17 cellular contexts compared by ENCODE assay signal in the genomic region with DNA sequence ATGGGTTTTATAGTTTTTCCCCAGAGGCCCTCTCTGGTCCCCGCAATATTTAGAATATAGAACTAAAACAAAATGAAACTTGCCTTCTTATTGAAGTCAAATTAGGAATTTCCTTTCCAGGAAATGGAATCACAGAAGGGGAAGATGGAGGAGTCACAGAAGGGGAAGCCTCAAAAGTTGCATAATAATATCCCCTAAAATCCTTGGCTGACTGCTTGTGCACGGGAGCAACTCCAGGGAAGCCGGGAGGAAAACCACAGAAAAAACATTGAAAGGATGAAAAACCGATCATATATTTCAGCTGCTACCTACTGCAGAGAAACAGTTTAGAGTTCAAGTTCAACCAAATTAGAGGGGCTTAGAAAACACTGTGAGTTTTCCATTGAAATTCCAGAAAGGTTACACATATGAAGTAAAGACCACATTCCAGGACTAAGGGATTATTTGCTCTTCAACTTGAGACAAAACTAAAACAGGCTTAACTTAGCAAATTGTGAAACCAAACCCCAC.
"Had no signal": no experiment of that assay in that cellular context is flagged by ENCODE, and none has a peak within 500 bp of the region (broad histone marks: within the 10 kb centered on the region; RNA-seq: fewer than 3 reads in every experiment).

No MANE protein-coding gene starts in this region.

- DNase-seq: activated CD4-positive, alpha-beta memory T cell treated with anti-CD3 and anti-CD28 coated beads, Interleukin-2, amount 10 ng/mL, durations not matched to agents 7 days and 5 days; activated CD4-positive, alpha-beta T cell treated with anti-CD3 and anti-CD28 coated beads for 4 hours; activated gamma-delta T cell; activated T-cell treated with anti-CD3 and anti-CD28 coated beads, Interleukin-2, amount 50 U/mL, for 48 hours; amygdala; brain microvascular endothelial cell; cerebellar nuclear complex; effector memory CD4-positive, alpha-beta T cell; hippocampal formation; left ventricle myocardium superior; mesendoderm; nucleus accumbens; T-helper 17 cell; trophoblast cell had no signal

- ATAC-seq: activated naive CD4-positive, alpha-beta T cell treated with anti-CD3 and anti-CD28 coated beads, Interleukin-2, amount 50 U/mL, for 72 hours; left ventricle myocardium superior; T-helper 17 cell had no signal

- H3K9me3 ChIP-seq: right atrium auricular region, suprapubic skin had no signal

- H3K27ac ChIP-seq: brain microvascular endothelial cell, right atrium auricular region, suprapubic skin had no signal

- H3K36me3 ChIP-seq: brain microvascular endothelial cell, right atrium auricular region, suprapubic skin had no signal

- H3K4me3 ChIP-seq: right atrium auricular region, suprapubic skin had no signal

- H3K27me3 ChIP-seq: brain microvascular endothelial cell, right atrium auricular region had no signal

- H3K4me1 ChIP-seq: right atrium auricular region, suprapubic skin had no signal
